In genomic region chr22:32775957-32776356, GRCh38 we compare ENCODE assay signal across 11 cellular contexts. TPM values are rescaled to one million over a fixed set of nuclear protein-coding genes. Genes with fewer than 3 reads are reported as not detected.
A peak's percentile ranks its signal among the peaks of the same experiment; 100 is the strongest.
DNase-seq lines count a peak whose midpoint lies in the region; ATAC-seq and TF ChIP-seq lines count a peak whose summit lies in the region.
"Had no signal": no experiment of that assay in that cellular context is flagged by ENCODE, and none has a peak within 500 bp of the region (broad histone marks: within the 10 kb centered on the region; RNA-seq: fewer than 3 reads in every experiment).

No MANE protein-coding gene starts in this region.

- H3K36me3 ChIP-seq in uterus, result no peaks in the 10 kb centered on the region

- no peak overlapping the region for H3K27ac ChIP-seq in uterus

- intact Hi-C loops in uterus (cut with DNase I; ENCODE audit: low total_unique reads), result no loop called here

- H3K27me3 ChIP-seq in uterus, result no peaks in the 10 kb centered on the region

- DNase-seq in ACHN (peak; percentile 9), RKO (ENCODE audit: low spot score) (peak; percentile 41), fibroblast of the aortic adventitia (ENCODE audit: low read depth) (no peak), mucosa of gallbladder (ENCODE audit: low spot score) (no peak), uterus (no peak)
- no peak for DNase-seq in activated CD4-positive, alpha-beta T cell treated with anti-CD3 and anti-CD28 coated beads, Interleukin-2, amount 50 U/mL, for 1 hour
- DNase-seq: activated effector memory CD4-positive, alpha-beta T cell treated with anti-CD3 and anti-CD28 coated beads, Interleukin-2, amount 50 U/mL, for 16 hours; NCI-H1105 treated with DMSO at 0.1 percent for 48 hours; T-helper 2 cell had no signal

- H3K4me3 ChIP-seq in fibroblast of the aortic adventitia (ENCODE audit: low read depth, low read length) (no peak overlapping the region), uterus (no peak overlapping the region)

- TF ChIP-seq POLR2A in uterus (IDR thresholded peaks at IDR 0.05), result no peak

- in situ Hi-C loops in ACHN (cut with HindIII; ENCODE audit: low pct_ligation_motif_present, low pct_unique_long_range_greater_than_20kb, low sequenced_read_pairs), result no loop called here

- TF ChIP-seq CTCF in GM12872 (IDR thresholded peaks at IDR 0.05; ENCODE audit: insufficient read depth, low read depth, low read length) (peak; percentile 52), fibroblast of the aortic adventitia (IDR thresholded peaks at IDR 0.05; ENCODE audit: insufficient read depth, low read length) (peak; percentile 34), uterus (IDR thresholded peaks at IDR 0.05) (no peak)

- no peaks in the 10 kb centered on the region for H3K9me3 ChIP-seq in uterus

- ATAC-seq in HG03196 (IDR thresholded peaks at IDR 0.05; ENCODE audit: unreplicated experiment), result no peak

- H3K4me1 ChIP-seq in uterus, result no peaks in the 10 kb centered on the region

RNA-seq across cellular contexts. Expression of gene TIMP3, which starts 25.5 kb away (rescaled TPM):
- total RNA-seq in fibroblast of the aortic adventitia (ENCODE audit: low replicate concordance), result 153 and 329 TPM in 2 replicates
- total RNA-seq in mucosa of gallbladder, result 180 TPM
- 100 to 1,000 TPM; 192 to 702 (median 423) TPM for total RNA-seq in uterus

Comparison
In these comparisons a context has a peak if more than half of its experiments do, and no peak if none do; other contexts are left out.
1. DNase-seq: peak in ACHN (single experiment) and RKO (single experiment); none in fibroblast of the aortic adventitia (single experiment), activated CD4-positive, alpha-beta T cell treated with anti-CD3 and anti-CD28 coated beads, Interleukin-2, amount 50 U/mL, for 1 hour (single experiment), mucosa of gallbladder (single experiment) and uterus (0 of 2).
2. CTCF ChIP-seq: peak in GM12872 (single experiment) and fibroblast of the aortic adventitia (single experiment); none in uterus (0 of 4).